ENCODE assay signal across 8 cellular contexts in genomic region chr15:90351479-90352108, GRCh38. TPM values are rescaled to one million over a fixed set of nuclear protein-coding genes. Genes with fewer than 3 reads are reported as not detected.
A peak's percentile ranks its signal among the peaks of the same experiment; 100 is the strongest.
DNase-seq lines count a peak whose midpoint lies in the region; ATAC-seq and TF ChIP-seq lines count a peak whose summit lies in the region.

No MANE protein-coding gene starts in this region.

- CTCF ChIA-PET in BJ (lab: Yijun Ruan, JAX) = interaction anchor here (1.3 to 2.6 kb wide), 3 partner anchors 9 to 130 kb away, joined by 6 to 9 read pairs (median 7); no protein-coding TSS in a partner anchor

- no peaks in the 10 kb centered on the region for H3K9me3 ChIP-seq in cardiac muscle cell (ENCODE audit: low read depth)

- H3K4me3 ChIP-seq in BJ (ENCODE audit: low read depth, low read length) = peak overlapping the region; percentile 88
- peak overlapping the region; percentile 57 for H3K4me3 ChIP-seq in HFF-Myc (replicated peaks; ENCODE audit: low read depth, low read length)
- peak overlapping the region; percentile 73 for H3K4me3 ChIP-seq in WI38 (ENCODE audit: low read depth, low read length)
- peak overlapping the region; percentile 59 for H3K4me3 ChIP-seq in cardiac muscle cell
- peak overlapping the region; percentile 89 for H3K4me3 ChIP-seq in skeletal muscle cell (ENCODE audit: low read depth, low read length)

- POLR2A ChIA-PET in BJ (lab: Charles Lee) = no interaction called here

- ATAC-seq in GM18502 (IDR thresholded peaks at IDR 0.05; ENCODE audit: poor library complexity, unreplicated experiment) = no peak

- H3K27me3 ChIP-seq in BJ (ENCODE audit: control insufficient read depth, insufficient read depth, low read length) (no peaks in the 10 kb centered on the region; the same call in 1 of the 2 replicates), cardiac muscle cell (peaks cover 34% of the 10 kb centered on the region)

- DNase-seq in BJ (ENCODE audit: low read depth) (no peak), HFF-Myc (ENCODE audit: extremely low read depth, low read depth) (no peak), cardiac muscle cell (ENCODE audit: low read depth in 1 of 2, low spot score in 1 of 2) (no peak), skeletal muscle cell (ENCODE audit: low read depth) (no peak), NCI-H748 treated with DMSO at 0.1 percent for 48 hours (lab: John Stamatoyannopoulos, UW) (no peak), HK-2 (ENCODE audit: unreplicated experiment) (no peak)

- H3K27ac ChIP-seq in cardiac muscle cell = no peak overlapping the region

- no peaks in the 10 kb centered on the region for H3K4me1 ChIP-seq in cardiac muscle cell (ENCODE audit: low read depth)

- TF ChIP-seq CTCF in BJ (IDR thresholded peaks at IDR 0.05; ENCODE audit: insufficient read depth, low read depth, low read length) (no peak), HFF-Myc (IDR thresholded peaks at IDR 0.05; ENCODE audit: low read depth, low read length, missing control alignments) (no peak), WI38 (IDR thresholded peaks at IDR 0.05; ENCODE audit: low read depth, low read length) (no peak), cardiac muscle cell (IDR thresholded peaks at IDR 0.05; ENCODE audit: low read depth, low read length) (no peak)

- H3K36me3 ChIP-seq in BJ (ENCODE audit: control insufficient read depth, insufficient read depth, low read length) (no peaks in the 10 kb centered on the region), cardiac muscle cell (no peaks in the 10 kb centered on the region)

RNA-seq across cellular contexts. Expression of gene ZNF774, which starts 0.5 kb away (rescaled TPM):
- 0.54 and 1.6 TPM in 2 replicates for polyA plus RNA-seq in BJ (2011; rRNA removed)
- polyA minus RNA-seq in BJ (2011; rRNA and poly(A)+ RNA removed) = 0.47 and 0.67 TPM in 2 replicates
- total RNA-seq in cardiac muscle cell = 1.7 and 14.6 TPM in 2 replicates
- 2.1 TPM in 2 replicates for polyA plus RNA-seq in cardiac muscle cell

RNA-seq across cellular contexts. Expression of gene IQGAP1, which starts 36.4 kb away (rescaled TPM):
- polyA plus RNA-seq in BJ (2011; rRNA removed) = 88.7 and 137 TPM in 2 replicates
- 164 and 170 TPM in 2 replicates for polyA minus RNA-seq in BJ (2011; rRNA and poly(A)+ RNA removed)
- 14.2 and 14.6 TPM in 2 replicates for total RNA-seq in cardiac muscle cell
- 9.1 and 10.5 TPM in 2 replicates for polyA plus RNA-seq in cardiac muscle cell
